Comparison of ENCODE assay signal across 17 cellular contexts in the genomic region with DNA sequence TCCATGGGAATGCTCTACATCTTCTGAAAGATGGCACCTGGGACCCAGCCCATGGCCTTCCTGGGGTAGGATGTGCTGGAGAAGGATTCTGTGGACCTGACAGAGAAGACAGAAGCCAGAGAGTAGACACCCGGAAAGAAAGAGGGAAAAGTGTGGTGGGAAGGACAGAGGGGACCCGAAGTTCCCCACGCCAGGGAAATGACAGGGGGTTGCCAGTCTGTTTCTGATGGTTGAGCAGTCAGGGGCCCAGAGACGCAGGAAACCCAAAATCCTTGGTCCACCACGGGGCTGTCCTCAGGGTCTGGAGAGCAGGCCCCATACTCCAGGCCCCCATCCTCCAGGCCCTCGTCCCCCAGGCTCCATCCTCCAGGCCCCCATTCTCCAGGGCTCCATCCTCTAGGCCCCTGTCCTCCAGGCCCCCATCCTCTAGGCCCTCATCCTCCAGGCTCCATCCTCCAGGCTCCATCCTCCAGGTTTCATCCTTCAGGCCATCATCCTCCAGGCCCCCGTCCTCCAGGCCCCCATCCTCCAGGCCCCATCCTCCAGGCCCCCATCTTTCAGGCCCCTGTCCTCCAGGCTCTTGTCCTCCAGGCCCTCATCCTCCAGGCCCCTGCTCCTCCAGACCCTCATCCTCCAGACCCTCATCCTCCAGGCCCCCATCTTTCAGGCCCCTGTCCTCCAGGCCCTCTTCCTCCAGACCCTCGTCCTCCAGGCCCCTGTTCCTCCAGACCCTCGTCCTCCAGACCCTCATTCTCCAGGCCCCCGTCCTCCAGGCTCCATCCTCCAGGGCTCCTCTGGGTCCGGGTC. TPM values are rescaled to one million over a fixed set of nuclear protein-coding genes. Genes with fewer than 3 reads are reported as not detected.
"Had no signal": no experiment of that assay in that cellular context is flagged by ENCODE, and none has a peak within 500 bp of the region (broad histone marks: within the 10 kb centered on the region; RNA-seq: fewer than 3 reads in every experiment).

No MANE protein-coding gene starts in this region.

- H3K9me3 Mint-ChIP-seq: central memory CD8-positive, alpha-beta T cell had no signal

- H3K27ac Mint-ChIP-seq: activated CD4-positive, alpha-beta T cell treated with anti-CD3 and anti-CD28 coated beads, Interleukin-2, amount 10 ng/mL, durations not matched to agents 24 days and 14 days; activated naive CD8-positive, alpha-beta T cell; activated T-cell treated with anti-CD3 and anti-CD28 coated beads, Interleukin-2, amount 50 U/mL, for 24 hours had no signal

- H3K9me3 ChIP-seq: lower lobe of right lung, prostate gland, SK-N-SH, vagina had no signal

- H3K4me3 Mint-ChIP-seq: activated CD4-positive, alpha-beta T cell treated with anti-CD3 and anti-CD28 coated beads, Interleukin-2, amount 10 ng/mL, durations not matched to agents 24 days and 14 days; activated naive CD8-positive, alpha-beta T cell; activated T-cell treated with anti-CD3 and anti-CD28 coated beads, Interleukin-2, amount 50 U/mL, for 24 hours; brain; central memory CD8-positive, alpha-beta T cell had no signal

- H3K36me3 ChIP-seq: lower lobe of right lung, prostate gland, vagina had no signal

- H3K27me3 ChIP-seq: vagina had no signal

- H3K36me3 Mint-ChIP-seq: brain had no signal

- H3K4me3 ChIP-seq: lower lobe of right lung, prostate gland, vagina had no signal

- DNase-seq: activated CD4-positive, alpha-beta T cell treated with anti-CD3 and anti-CD28 coated beads, Interleukin-2, amount 10 ng/mL, durations not matched to agents 24 days and 14 days; amygdala; dermis blood vessel endothelial cell; hippocampal formation; lower lobe of right lung; midbrain; SK-N-SH; stimulated activated CD4-positive, alpha-beta T cell treated with anti-CD3 and anti-CD28 coated beads, Interleukin-2, amount 100 ng/mL, for 48 hours; T-helper 1 cell had no signal

- H3K4me1 Mint-ChIP-seq: activated CD4-positive, alpha-beta T cell treated with anti-CD3 and anti-CD28 coated beads, Interleukin-2, amount 10 ng/mL, durations not matched to agents 24 days and 14 days; central memory CD8-positive, alpha-beta T cell had no signal

- H3K27me3 Mint-ChIP-seq: activated naive CD8-positive, alpha-beta T cell; activated T-cell treated with anti-CD3 and anti-CD28 coated beads, Interleukin-2, amount 50 U/mL, for 24 hours; central memory CD8-positive, alpha-beta T cell had no signal

- H3K4me2 ChIP-seq: SK-N-SH had no signal

- H3K9ac ChIP-seq: SK-N-SH had no signal

- H3K4me1 ChIP-seq: lower lobe of right lung, prostate gland, vagina had no signal

- H3K27ac ChIP-seq: lower lobe of right lung, prostate gland, vagina, VCaP had no signal

RNA-seq across cellular contexts. Expression of gene TFF2, which starts 1.0 kb away (rescaled TPM):
- total RNA-seq: activated CD4-positive, alpha-beta T cell treated with anti-CD3 and anti-CD28 coated beads, Interleukin-2, amount 10 ng/mL, durations not matched to agents 24 days and 14 days; dermis blood vessel endothelial cell; epithelial cell of proximal tubule; lower lobe of right lung; prostate gland; vagina had no signal
- polyA plus RNA-seq: SK-N-SH had no signal

RNA-seq across cellular contexts. Expression of gene TFF1, which starts 14.5 kb away (rescaled TPM):
- total RNA-seq: activated CD4-positive, alpha-beta T cell treated with anti-CD3 and anti-CD28 coated beads, Interleukin-2, amount 10 ng/mL, durations not matched to agents 24 days and 14 days; dermis blood vessel endothelial cell; epithelial cell of proximal tubule; lower lobe of right lung; vagina had no signal
- polyA plus RNA-seq: SK-N-SH had no signal

RNA-seq across cellular contexts. Expression of gene TFF3, which starts 36.6 kb away (rescaled TPM):
- total RNA-seq: activated CD4-positive, alpha-beta T cell treated with anti-CD3 and anti-CD28 coated beads, Interleukin-2, amount 10 ng/mL, durations not matched to agents 24 days and 14 days had no signal
- polyA plus RNA-seq: SK-N-SH had no signal

RNA-seq across cellular contexts. Expression of gene TMPRSS3, which starts 44.0 kb away (rescaled TPM):
- total RNA-seq: dermis blood vessel endothelial cell had no signal
- polyA plus RNA-seq: SK-N-SH had no signal

RNA-seq across cellular contexts. Expression of gene UBASH3A, which starts 51.9 kb away (rescaled TPM):
- total RNA-seq: dermis blood vessel endothelial cell, epithelial cell of proximal tubule had no signal
- polyA plus RNA-seq: SK-N-SH had no signal
